ENCODE assay signal across 8 cellular contexts in genomic region chr19:7868671-7869452, GRCh38. TPM values are rescaled to one million over a fixed set of nuclear protein-coding genes. Genes with fewer than 3 reads are reported as not detected.
DNase-seq lines count a peak whose midpoint lies in the region; ATAC-seq and TF ChIP-seq lines count a peak whose summit lies in the region.

No MANE protein-coding gene starts in this region.

- CTCF ChIA-PET in BJ (lab: Yijun Ruan, JAX) = interaction anchor here (0.6 to 2.2 kb wide), 28 partner anchors 9 to 1774 kb away, joined by 3 to 24 read pairs (median 5); partner anchors contain the start of gene SNAPC2

- H3K27me3 ChIP-seq in BJ (ENCODE audit: control insufficient read depth, insufficient read depth, low read length) (peaks cover 10% of the 10 kb centered on the region), skeletal muscle satellite cell (ENCODE audit: control insufficient read depth, insufficient read depth, low read length) (peaks cover 25% of the 10 kb centered on the region)

- peak overlapping the region; percentile 85 for H3K4me2 ChIP-seq in skeletal muscle satellite cell (ENCODE audit: low read length)

- DNase-seq in BJ (ENCODE audit: low read depth) (no peak), T-helper 1 cell (peak; percentile 71 to 88 (median 79)), amniotic stem cell (lab: John Stamatoyannopoulos, UW) (peak; percentile 46), pons (ENCODE audit: low spot score) (no peak)

- H3K9me3 ChIP-seq in skeletal muscle satellite cell (replicated peaks; ENCODE audit: low read length) = no peaks in the 10 kb centered on the region

- H3K9ac ChIP-seq in skeletal muscle satellite cell (ENCODE audit: low read depth, low read length) = no peak overlapping the region

- H3K4me3 ChIP-seq in BJ (ENCODE audit: low read depth, low read length) (peak overlapping the region; percentile 51), iPS-11a (ENCODE audit: low read depth, low read length) (peak overlapping the region; percentile 50), skeletal muscle satellite cell (ENCODE audit: low read length) (peak overlapping the region; percentile 64)

- POLR2A ChIA-PET in BJ (lab: Charles Lee) = interaction anchor here (1.1 to 1.3 kb wide), 3 partner anchors 19 to 75 kb away, joined by 3 to 4 read pairs (median 3); partner anchors contain the start of genes LRRC8E, MAP2K7 and TIMM44

- peaks cover 19% of the 10 kb centered on the region for H3K4me1 ChIP-seq in skeletal muscle satellite cell (ENCODE audit: control insufficient read depth, insufficient read depth, low read length)

- 0 out of 2 replicates have a peak, but pooled peaks have one; percentile 11 for TF ChIP-seq CTCF in BJ (IDR thresholded peaks at IDR 0.05; ENCODE audit: insufficient read depth, low read depth, low read length)

- peak; percentile 70 for ATAC-seq in GM19397 (IDR thresholded peaks at IDR 0.05; ENCODE audit: unreplicated experiment)
- peak; percentile 55 for ATAC-seq in HG03521 (IDR thresholded peaks at IDR 0.05; ENCODE audit: unreplicated experiment)

- H3K36me3 ChIP-seq in BJ (ENCODE audit: control insufficient read depth, insufficient read depth, low read length) (no peaks in the 10 kb centered on the region; the same call in 1 of the 2 replicates), skeletal muscle satellite cell (ENCODE audit: insufficient read depth, low read length) (no peaks in the 10 kb centered on the region)

RNA-seq across cellular contexts. Expression of gene PRR36, which starts 5.3 kb away (rescaled TPM):
- polyA plus RNA-seq in BJ (2011; rRNA removed) = not detected in 2 replicates
- not detected in 2 replicates for polyA minus RNA-seq in BJ (2011; rRNA and poly(A)+ RNA removed)
- total RNA-seq in skeletal muscle satellite cell (2012; rRNA removed) = under 0.01 TPM in 1 of 2 replicates, not detected in the other

RNA-seq across cellular contexts. Expression of gene LRRC8E, which starts 19.4 kb away (rescaled TPM):
- polyA plus RNA-seq in BJ (2011; rRNA removed) = 6.0 and 8.6 TPM in 2 replicates
- polyA minus RNA-seq in BJ (2011; rRNA and poly(A)+ RNA removed) = 4.9 and 8.3 TPM in 2 replicates
- total RNA-seq in skeletal muscle satellite cell (2012; rRNA removed) = 5.2 and 6.3 TPM in 2 replicates

RNA-seq across cellular contexts. Expression of gene MAP2K7, which starts 34.8 kb away (rescaled TPM):
- polyA plus RNA-seq in BJ (2011; rRNA removed) = 6.2 and 8.0 TPM in 2 replicates
- 10.1 and 10.3 TPM in 2 replicates for polyA minus RNA-seq in BJ (2011; rRNA and poly(A)+ RNA removed)
- 5.6 and 10.7 TPM in 2 replicates for total RNA-seq in skeletal muscle satellite cell (2012; rRNA removed)

RNA-seq across cellular contexts. Expression of gene EVI5L, which starts 38.8 kb away (rescaled TPM):
- 8.1 and 11.7 TPM in 2 replicates for polyA plus RNA-seq in BJ (2011; rRNA removed)
- 10.1 and 12.7 TPM in 2 replicates for polyA minus RNA-seq in BJ (2011; rRNA and poly(A)+ RNA removed)
- 17.2 and 22.3 TPM in 2 replicates for total RNA-seq in skeletal muscle satellite cell (2012; rRNA removed)

RNA-seq across cellular contexts. Expression of gene TGFBR3L, which starts 45.8 kb away (rescaled TPM):
- polyA plus RNA-seq in BJ (2011; rRNA removed) = 0.50 and 0.61 TPM in 2 replicates
- polyA minus RNA-seq in BJ (2011; rRNA and poly(A)+ RNA removed) = 0.57 and 1.2 TPM in 2 replicates
- 0.25 TPM in 1 of 2 replicates, not detected in the other for total RNA-seq in skeletal muscle satellite cell (2012; rRNA removed)

Comparison
In these comparisons a context has a peak if more than half of its experiments do, and no peak if none do; other contexts are left out.
1. DNase-seq: peak in T-helper 1 cell (5 of 5) and amniotic stem cell (single experiment); none in BJ (single experiment) and pons (single experiment).
2. Peak in every context shown above with its lines, with median percentiles within 50 percentile points of each other: H3K4me3 ChIP-seq.